In the genomic region with DNA sequence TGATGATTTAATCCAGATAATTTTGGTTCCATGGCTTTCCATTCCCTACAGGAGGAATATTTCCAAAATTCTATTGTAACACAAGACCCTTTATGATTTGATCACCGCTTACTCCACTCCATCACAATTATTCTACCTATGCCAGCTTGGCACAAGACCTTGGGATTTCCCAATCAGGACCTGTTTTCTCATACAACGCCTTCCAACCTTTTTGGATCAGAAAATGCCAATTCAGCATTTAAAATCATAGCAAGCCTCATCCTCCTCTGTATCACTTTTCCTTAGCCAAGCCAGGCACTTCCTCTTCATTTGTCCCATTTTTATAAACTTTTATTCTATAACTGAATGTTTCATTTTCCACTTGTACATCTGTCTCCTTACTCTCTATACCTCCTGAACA, we compare ENCODE assay signal across 20 cellular contexts.
A peak's percentile ranks its signal among the peaks of the same experiment; 100 is the strongest.
DNase-seq lines count a peak whose midpoint lies in the region; ATAC-seq, FAIRE-seq and TF ChIP-seq lines count a peak whose summit lies in the region.
"Had no signal": no experiment of that assay in that cellular context is flagged by ENCODE, and none has a peak within 500 bp of the region (broad histone marks: within the 10 kb centered on the region; RNA-seq: fewer than 3 reads in every experiment).

No MANE protein-coding gene starts in this region.

- intact Hi-C loops in MCF 10A (cut with micrococcal nuclease) (no loop called here), breast epithelium (cut with DNase I; ENCODE audit: low total_unique reads) (no loop called here), GM12878 (cut with micrococcal nuclease; ENCODE audit: unreplicated experiment) (no loop called here)

- in situ Hi-C loops in GM12878 (cut with MboI), result no loop called here

- no peaks in the 10 kb centered on the region for H4K20me1 ChIP-seq in GM12878 (ENCODE audit: control insufficient read depth, insufficient read depth)

- TF ChIP-seq CTCF in MCF 10A (IDR thresholded peaks at IDR 0.05; ENCODE audit: unreplicated experiment) (no peak), breast epithelium (IDR thresholded peaks at IDR 0.05) (no peak), GM12878 (IDR thresholded peaks at IDR 0.05 in 2 of 3, conservative IDR thresholded peaks at IDR 0.05 in 1 of 3; ENCODE audit: control insufficient read depth in 2 of 3, extremely low read depth in 1 of 3, insufficient read depth in 1 of 3, low read depth in 3 of 3, low read length in 3 of 3) (no peak), endothelial cell (IDR thresholded peaks at IDR 0.05; ENCODE audit: unreplicated experiment) (no peak), progenitor cell of endocrine pancreas (IDR thresholded peaks at IDR 0.05; ENCODE audit: unreplicated experiment) (no peak)

- no peak overlapping the region for H3K4me2 ChIP-seq in GM12878 (ENCODE audit: control insufficient read depth, insufficient read depth)

- no peak overlapping the region for H2AFZ ChIP-seq in GM12878 (ENCODE audit: control insufficient read depth, low read depth, low read length)

- TF ChIP-seq RAD21 in GM12878 (IDR thresholded peaks at IDR 0.05; ENCODE audit: insufficient read depth, low read depth, low read length), result no peak

- H3K79me2 ChIP-seq in GM12878 (ENCODE audit: control insufficient read depth, insufficient read depth, low read length), result no peaks in the 10 kb centered on the region

- FAIRE-seq in GM12878 (lab: Jason Lieb, UNC), result no peak
- FAIRE-seq: D721Med, GM19239 had no signal

- H3K36me3 ChIP-seq in breast epithelium (no peaks in the 10 kb centered on the region), GM12878 (ENCODE audit: control insufficient read depth in 2 of 2, insufficient read depth in 2 of 2, low read length in 1 of 2) (no peaks in the 10 kb centered on the region)
- H3K36me3 ChIP-seq: BE2C had no signal

- H3K36me3 Mint-ChIP-seq in MCF 10A (ENCODE audit: insufficient read depth, unreplicated experiment) (peaks cover 33% of the 10 kb centered on the region), endothelial cell (ENCODE audit: low read depth, unreplicated experiment) (no peaks in the 10 kb centered on the region), progenitor cell of endocrine pancreas (ENCODE audit: insufficient read depth) (peaks cover 3% of the 10 kb centered on the region)
- H3K36me3 Mint-ChIP-seq: IgD-negative memory B cell had no signal

- SMC1A ChIA-PET in GM12878 (lab: Charles Lee; ENCODE audit: uncharacterized antibody, unreplicated experiment), result interaction anchor here (0.7 to 3.0 kb wide), 3 partner anchors 9 to 30 kb away, joined by 3 to 16 read pairs (median 5); no protein-coding TSS in a partner anchor

- CTCF ChIA-PET in MCF 10A (lab: Yijun Ruan, JAX) (interaction anchor here (1.4 kb wide), 1 partner anchor 11 kb away, joined by 4 read pairs; no protein-coding TSS in a partner anchor), GM12878 (lab: Yijun Ruan, JAX) (no interaction called here)

- H3K4me3 Mint-ChIP-seq in MCF 10A (ENCODE audit: unreplicated experiment) (no peak overlapping the region), endothelial cell (ENCODE audit: unreplicated experiment) (no peak overlapping the region), progenitor cell of endocrine pancreas (ENCODE audit: low read depth) (no peak overlapping the region)
- H3K4me3 Mint-ChIP-seq: CD4-positive, alpha-beta memory T cell; HFFc6; IgD-negative memory B cell had no signal

- POLR2A ChIA-PET in MCF 10A (lab: Yijun Ruan, JAX), result no interaction called here
- POLR2A ChIA-PET in GM12878 (lab: Charles Lee), result interaction anchor here (0.5 kb wide), 1 partner anchor 138 kb away, joined by 8 read pairs; no protein-coding TSS in a partner anchor

- no peak for DNase-seq in MCF 10A (ENCODE audit: unreplicated experiment)
- DNase-seq in breast epithelium (ENCODE audit: low spot score in 2 of 2), result no peak
- no peak for DNase-seq in GM12878 (ENCODE audit: low read depth, low spot score)
- DNase-seq in endothelial cell (ENCODE audit: low spot score), result no peak
- DNase-seq in progenitor cell of endocrine pancreas (ENCODE audit: low spot score, unreplicated experiment), result no peak
- no peak for DNase-seq in glomerular visceral epithelial cell (ENCODE audit: extremely low spot score)
- DNase-seq in stimulated activated CD4-positive, alpha-beta T cell treated with anti-CD3 and anti-CD28 coated beads, Interleukin-15, amount 100 ng/mL, for 24 hours, result no peak
- DNase-seq: 8988T; BE2C; CD4-positive, alpha-beta memory T cell; DND-41; GDM1; HCEC 1CT; HFFc6 had no signal

- no peaks in the 10 kb centered on the region for H3K27me3 Mint-ChIP-seq in MCF 10A (ENCODE audit: insufficient read depth, unreplicated experiment)
- no peaks in the 10 kb centered on the region for H3K27me3 Mint-ChIP-seq in endothelial cell (ENCODE audit: unreplicated experiment)
- H3K27me3 Mint-ChIP-seq in progenitor cell of endocrine pancreas, result no peaks in the 10 kb centered on the region
- H3K27me3 Mint-ChIP-seq: CD4-positive, alpha-beta memory T cell; IgD-negative memory B cell had no signal

- WGBS in GM12878 (ENCODE audit: insufficient coverage, insufficient replicate concordance, low lambda C conversion rate, missing lambda C conversion rate), result 98% methylated on average over 2 of the region's 2 CpGs

- H3K27ac Mint-ChIP-seq in MCF 10A (ENCODE audit: low read depth, unreplicated experiment) (no peak overlapping the region), endothelial cell (ENCODE audit: unreplicated experiment) (peak overlapping the region; percentile 51), progenitor cell of endocrine pancreas (peak overlapping the region; percentile 15)
- H3K27ac Mint-ChIP-seq: HFFc6 had no signal

- TF ChIP-seq POLR2A in breast epithelium (IDR thresholded peaks at IDR 0.05), result no peak
- no peak for TF ChIP-seq POLR2A in GM12878 (IDR thresholded peaks at IDR 0.05; ENCODE audit: low read depth, low read length)

- no peaks in the 10 kb centered on the region for H3K27me3 ChIP-seq in breast epithelium
- no peaks in the 10 kb centered on the region for H3K27me3 ChIP-seq in GM12878 (replicated peaks in 1 of 2; ENCODE audit: control insufficient read depth in 2 of 2, insufficient read depth in 2 of 2, low read length in 1 of 2)
- H3K27me3 ChIP-seq: BE2C had no signal

- peaks cover 12% of the 10 kb centered on the region for H3K4me1 Mint-ChIP-seq in MCF 10A (ENCODE audit: insufficient read depth, unreplicated experiment)
- H3K4me1 Mint-ChIP-seq in endothelial cell (ENCODE audit: unreplicated experiment), result no peaks in the 10 kb centered on the region
- H3K4me1 Mint-ChIP-seq in progenitor cell of endocrine pancreas (ENCODE audit: low read depth), result peaks cover 4% of the 10 kb centered on the region

- RAD21 ChIA-PET in GM12878 (lab: Charles Lee; ENCODE audit: unreplicated experiment), result interaction anchor here (1.2 to 1.3 kb wide), 2 partner anchors 10 to 264 kb away, joined by 3 to 5 read pairs; no protein-coding TSS in a partner anchor

- H3K4me3 ChIP-seq in breast epithelium (no peak overlapping the region), GM12878 (no peak overlapping the region)

- H3K27ac ChIP-seq in breast epithelium (no peak overlapping the region), GM12878 (ENCODE audit: control insufficient read depth, insufficient read depth) (no peak overlapping the region)
- H3K27ac ChIP-seq: C4-2B, HL-60 had no signal

- ATAC-seq in GM12878 (no peak), HG02759 (IDR thresholded peaks at IDR 0.05; ENCODE audit: unreplicated experiment) (no peak)

- H3K9ac ChIP-seq in GM12878 (ENCODE audit: control insufficient read depth, insufficient read depth, low read length), result no peak overlapping the region

- no peak for TF ChIP-seq EP300 in GM12878 (IDR thresholded peaks at IDR 0.05; ENCODE audit: borderline replicate concordance in 1 of 2, control insufficient read depth in 1 of 2, low read depth in 2 of 2, low read length in 2 of 2)

- H3K9me3 Mint-ChIP-seq in MCF 10A (ENCODE audit: unreplicated experiment) (no peaks in the 10 kb centered on the region), endothelial cell (ENCODE audit: unreplicated experiment) (no peaks in the 10 kb centered on the region), progenitor cell of endocrine pancreas (ENCODE audit: low read depth) (no peaks in the 10 kb centered on the region)
- H3K9me3 Mint-ChIP-seq: CD4-positive, alpha-beta memory T cell; HFFc6; IgD-negative memory B cell had no signal

- no peaks in the 10 kb centered on the region for H3K4me1 ChIP-seq in breast epithelium
- H3K4me1 ChIP-seq in GM12878 (ENCODE audit: control insufficient read depth, insufficient read depth, low read length), result no peaks in the 10 kb centered on the region
- H3K4me1 ChIP-seq: BE2C had no signal

- TSS peak; percentile 7 for BruUV-seq in MCF 10A (replicated peaks; lab: Mats Ljungman, UMichigan)
- TSS peak; percentile 23 for BruUV-seq in GM12878 (replicated peaks; lab: Mats Ljungman, UMichigan)

- H3K9me3 ChIP-seq in breast epithelium (no peaks in the 10 kb centered on the region), GM12878 (replicated peaks; ENCODE audit: control insufficient read depth, insufficient read depth, low read length) (no peaks in the 10 kb centered on the region)
- H3K9me3 ChIP-seq: BE2C had no signal

TF ChIP-seq in GM12878, 131 proteins besides CTCF, POLR2A, EP300 and RAD21 (continues in another document):
- TF ChIP-seq, protein P1, sequence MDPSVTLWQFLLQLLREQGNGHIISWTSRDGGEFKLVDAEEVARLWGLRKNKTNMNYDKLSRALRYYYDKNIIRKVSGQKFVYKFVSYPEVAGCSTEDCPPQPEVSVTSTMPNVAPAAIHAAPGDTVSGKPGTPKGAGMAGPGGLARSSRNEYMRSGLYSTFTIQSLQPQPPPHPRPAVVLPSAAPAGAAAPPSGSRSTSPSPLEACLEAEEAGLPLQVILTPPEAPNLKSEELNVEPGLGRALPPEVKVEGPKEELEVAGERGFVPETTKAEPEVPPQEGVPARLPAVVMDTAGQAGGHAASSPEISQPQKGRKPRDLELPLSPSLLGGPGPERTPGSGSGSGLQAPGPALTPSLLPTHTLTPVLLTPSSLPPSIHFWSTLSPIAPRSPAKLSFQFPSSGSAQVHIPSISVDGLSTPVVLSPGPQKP (IDR thresholded peaks at IDR 0.05; ENCODE audit: low read depth, low read length), result no peak
- TF ChIP-seq, protein P2, sequence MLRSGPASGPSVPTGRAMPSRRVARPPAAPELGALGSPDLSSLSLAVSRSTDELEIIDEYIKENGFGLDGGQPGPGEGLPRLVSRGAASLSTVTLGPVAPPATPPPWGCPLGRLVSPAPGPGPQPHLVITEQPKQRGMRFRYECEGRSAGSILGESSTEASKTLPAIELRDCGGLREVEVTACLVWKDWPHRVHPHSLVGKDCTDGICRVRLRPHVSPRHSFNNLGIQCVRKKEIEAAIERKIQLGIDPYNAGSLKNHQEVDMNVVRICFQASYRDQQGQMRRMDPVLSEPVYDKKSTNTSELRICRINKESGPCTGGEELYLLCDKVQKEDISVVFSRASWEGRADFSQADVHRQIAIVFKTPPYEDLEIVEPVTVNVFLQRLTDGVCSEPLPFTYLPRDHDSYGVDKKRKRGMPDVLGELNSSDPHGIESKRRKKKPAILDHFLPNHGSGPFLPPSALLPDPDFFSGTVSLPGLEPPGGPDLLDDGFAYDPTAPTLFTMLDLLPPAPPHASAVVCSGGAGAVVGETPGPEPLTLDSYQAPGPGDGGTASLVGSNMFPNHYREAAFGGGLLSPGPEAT (IDR thresholded peaks at IDR 0.05; ENCODE audit: low read depth), result no peak
- no peak for TF ChIP-seq SMAD5 (IDR thresholded peaks at IDR 0.05; ENCODE audit: low read depth)
